Comparison of ENCODE assay signal across 8 cellular contexts in the genomic region with DNA sequence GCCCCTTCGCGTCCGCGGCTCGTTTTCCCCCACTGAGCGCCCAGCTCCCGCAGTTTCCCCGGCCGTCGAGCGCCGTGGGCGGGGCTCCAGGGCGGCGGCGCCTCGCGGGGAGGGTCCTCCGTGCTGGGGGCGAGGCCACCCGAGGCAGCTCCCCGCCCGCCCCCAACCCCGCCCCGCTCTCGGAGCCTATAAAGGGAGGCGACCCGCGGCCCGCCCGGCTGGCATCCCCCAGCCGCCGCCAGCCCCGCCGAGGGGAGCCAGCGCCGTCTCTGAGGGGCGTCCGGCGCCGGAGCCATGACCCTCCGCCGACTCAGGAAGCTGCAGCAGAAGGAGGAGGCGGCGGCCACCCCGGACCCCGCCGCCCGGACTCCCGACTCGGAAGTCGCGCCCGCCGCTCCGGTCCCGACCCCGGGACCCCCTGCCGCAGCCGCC. TPM values are rescaled to one million over a fixed set of nuclear protein-coding genes. Genes with fewer than 3 reads are reported as not detected.
A peak's percentile ranks its signal among the peaks of the same experiment; 100 is the strongest.
DNase-seq lines count a peak whose midpoint lies in the region; ATAC-seq, FAIRE-seq and TF ChIP-seq lines count a peak whose summit lies in the region.

A gene (plus strand): TSS at position 221 of the 432 bp plus-strand sequence. CDS start 74 bp downstream, at position 295.

- H3K27me3 ChIP-seq in endothelial cell of umbilical vein (ENCODE audit: control insufficient read depth in 2 of 2, insufficient read depth in 2 of 2, low read length in 2 of 2) (no peaks in the 10 kb centered on the region), mucosa of stomach (ENCODE audit: control insufficient read depth, insufficient read depth, low read length) (peaks cover 36% of the 10 kb centered on the region)

- H3K4me1 ChIP-seq in endothelial cell of umbilical vein (ENCODE audit: control insufficient read depth, extremely low read depth, insufficient read depth, low read length), result peaks cover 42% of the 10 kb centered on the region
- H3K4me1 ChIP-seq in mucosa of stomach (ENCODE audit: control insufficient read depth, insufficient read depth, low read length), result peaks cover 29% of the 10 kb centered on the region

- POLR2A ChIA-PET in endothelial cell of umbilical vein (lab: Charles Lee), result interaction anchor here (0.6 to 5.8 kb wide), 29 partner anchors 9 to 998 kb away, joined by 3 to 221 read pairs (median 4); a partner anchor contains a TSS

- H3K9me3 ChIP-seq in endothelial cell of umbilical vein (replicated peaks; ENCODE audit: control insufficient read depth, insufficient read depth, low read length) (no peaks in the 10 kb centered on the region), mucosa of stomach (ENCODE audit: control insufficient read depth, low read length) (no peaks in the 10 kb centered on the region)

- DNase-seq in COLO829 (ENCODE audit: low spot score) (peak; percentile 76), NCI-H146 treated with DMSO at 0.1 percent for 48 hours (lab: John Stamatoyannopoulos, UW; ENCODE audit: unreplicated experiment) (peak; percentile 44), endothelial cell of umbilical vein (ENCODE audit: low read depth, low spot score) (peak; percentile 84), NCI-H1930 (lab: John Stamatoyannopoulos, UW) (no peak)
- DNase-seq in activated CD8-positive, alpha-beta memory T cell treated with anti-CD3 and anti-CD28 coated beads for 48 hours (ENCODE audit: low read depth in 2 of 3, low spot score in 2 of 3), result peak; percentile 53 to 56 (median 53)
- peak; percentile 80 for DNase-seq in stimulated activated CD8-positive, alpha-beta memory T cell treated with anti-CD3 and anti-CD28 coated beads, Interleukin-4, amount 100 ng/mL, for 48 hours

- CTCF ChIA-PET in endothelial cell of umbilical vein (lab: Charles Lee), result interaction anchor here (0.8 to 11.4 kb wide), 4 partner anchors 14 to 76 kb away, joined by 4 to 946 read pairs (median 7); no protein-coding TSS in a partner anchor

- no peaks in the 10 kb centered on the region for H3K9me1 ChIP-seq in endothelial cell of umbilical vein (replicated peaks; ENCODE audit: control insufficient read depth, extremely low read depth, insufficient read depth, low read length)

- H3K4me2 ChIP-seq in endothelial cell of umbilical vein (ENCODE audit: insufficient read depth, low read length), result peak within 1 kb of the TSS; percentile 68

- H3K27ac ChIP-seq in endothelial cell of umbilical vein (ENCODE audit: insufficient read depth, low read depth, low read length), result peak within 1 kb of the TSS; percentile 78

- dilution Hi-C loops in endothelial cell of umbilical vein (cut with MboI; ENCODE audit: extremely low pct_ligation_motif_present, low sequenced_read_pairs), result no loop called here

- TF ChIP-seq CTCF in endothelial cell of umbilical vein (IDR thresholded peaks at IDR 0.05; ENCODE audit: extremely low read depth in 1 of 2, insufficient read depth in 1 of 2, low read depth in 1 of 2, low read length in 2 of 2), result no peak

- H2AFZ ChIP-seq in endothelial cell of umbilical vein (ENCODE audit: low read depth, low read length), result no peak within 1 kb of the TSS

- H3K79me2 ChIP-seq in endothelial cell of umbilical vein (ENCODE audit: control insufficient read depth, insufficient read depth, low read length), result peaks cover 32% of the 10 kb centered on the region

- H3K4me3 ChIP-seq in endothelial cell of umbilical vein (replicated peaks in 1 of 3; ENCODE audit: insufficient read depth in 1 of 3, low read depth in 1 of 3, low read length in 3 of 3) (peak within 1 kb of the TSS; percentile 72 to 95 (median 83)), mucosa of stomach (ENCODE audit: low read length) (peak within 1 kb of the TSS; percentile 31)

- intact Hi-C loops in endothelial cell of umbilical vein (cut with micrococcal nuclease), result no loop called here

- no peak for ATAC-seq in GM21619 (IDR thresholded peaks at IDR 0.05; ENCODE audit: unreplicated experiment)

- H4K20me1 ChIP-seq in endothelial cell of umbilical vein (replicated peaks; ENCODE audit: control insufficient read depth, extremely low read depth, insufficient read depth, low read length), result no peaks in the 10 kb centered on the region

- peak; percentile 98 for TF ChIP-seq POLR2A in endothelial cell of umbilical vein (IDR thresholded peaks at IDR 0.05; ENCODE audit: low read depth, low read length)

- H3K36me3 ChIP-seq in endothelial cell of umbilical vein (ENCODE audit: control insufficient read depth in 2 of 2, extremely low read depth in 1 of 2, insufficient read depth in 2 of 2, low read length in 2 of 2) (peaks cover 11 to 12% of the 10 kb centered on the region in 2 experiments), mucosa of stomach (ENCODE audit: control insufficient read depth, insufficient read depth, low read length) (no peaks in the 10 kb centered on the region)

- FAIRE-seq in endothelial cell of umbilical vein (lab: Jason Lieb, UNC), result peak; percentile 85

- BruUV-seq in endothelial cell of umbilical vein (replicated peaks; lab: Mats Ljungman, UMichigan), result no TSS peak

- H3K9ac ChIP-seq in endothelial cell of umbilical vein (replicated peaks; ENCODE audit: extremely low read depth, insufficient read depth, low read length) (peak within 1 kb of the TSS; percentile 93), mucosa of stomach (ENCODE audit: low read length) (peak within 1 kb of the TSS; percentile 63)

TF ChIP-seq in endothelial cell of umbilical vein, 7 proteins besides CTCF, POLR2A, EP300 and RAD21:
- TF ChIP-seq POLR2AphosphoS5 (IDR thresholded peaks at IDR 0.05; ENCODE audit: insufficient read depth, low read depth, low read length), result peak; percentile 99
- no peak for TF ChIP-seq FOS (IDR thresholded peaks at IDR 0.05; ENCODE audit: borderline replicate concordance, insufficient read depth, low read length)

RNA-seq across cellular contexts. Expression of the gene that starts here (rescaled TPM):
- 87.5 and 88.4 TPM in 2 replicates for total RNA-seq in endothelial cell of umbilical vein
- polyA plus RNA-seq in endothelial cell of umbilical vein, result 50.0 and 53.3 TPM in 2 replicates
- polyA plus RNA-seq in endothelial cell of umbilical vein (2011; cell fraction: cytosol; rRNA removed), result 42.2 and 64.7 TPM in 2 replicates
- polyA plus RNA-seq in endothelial cell of umbilical vein (2011; cell fraction: nucleus; rRNA removed), result 85.1 and 86.5 TPM in 2 replicates
- 68.4 and 77.9 TPM in 2 replicates for polyA plus RNA-seq in endothelial cell of umbilical vein (2012)
- polyA minus RNA-seq in endothelial cell of umbilical vein, result 42.6 and 64.3 TPM in 2 replicates
- 0.51 TPM for polyA minus RNA-seq in endothelial cell of umbilical vein (2011; cell fraction: cytosol; rRNA and poly(A)+ RNA removed)
- polyA minus RNA-seq in endothelial cell of umbilical vein (2011; cell fraction: nucleus; rRNA and poly(A)+ RNA removed), result 27.5 and 38.0 TPM in 2 replicates

Comparison
In these comparisons a context has a peak if more than half of its experiments do, and no peak if none do; other contexts are left out.
1. DNase-seq: peak in COLO829 (single experiment), NCI-H146 treated with DMSO at 0.1 percent for 48 hours (single experiment), activated CD8-positive, alpha-beta memory T cell treated with anti-CD3 and anti-CD28 coated beads for 48 hours (3 of 3), endothelial cell of umbilical vein (single experiment) and stimulated activated CD8-positive, alpha-beta memory T cell treated with anti-CD3 and anti-CD28 coated beads, Interleukin-4, amount 100 ng/mL, for 48 hours (single experiment); none in NCI-H1930 (0 of 2).